In genomic region chr5:176818391-176819098, GRCh38 we compare ENCODE assay signal across 7 cellular contexts. TPM values are rescaled to one million over a fixed set of nuclear protein-coding genes. Genes with fewer than 3 reads are reported as not detected.
DNase-seq lines count a peak whose midpoint lies in the region; ATAC-seq lines count a peak whose summit lies in the region.

No MANE protein-coding gene starts in this region.

- H3K9me3 Mint-ChIP-seq in naive thymus-derived CD4-positive, alpha-beta T cell = peaks cover 0 to 2% (median 0%) of the 10 kb centered on the region in 11 donors

- DNase-seq in T-helper 2 cell (peak in 3 of 5 experiments; percentile 25 to 79 (median 61)), SIG-M5 treated with dmso at 0.1 percent for 504 hours (lab: John Stamatoyannopoulos, UW; ENCODE audit: unreplicated experiment) (no peak)
- DNase-seq in naive thymus-derived CD4-positive, alpha-beta T cell = peak in 1 of 9 donors; percentile 20

- no peak overlapping the region for H3K4me3 ChIP-seq in naive thymus-derived CD4-positive, alpha-beta T cell (ENCODE audit: low read length)

- peak overlapping the region; percentile 55 to 85 (median 68) for H3K4me3 Mint-ChIP-seq in naive thymus-derived CD4-positive, alpha-beta T cell

- no peak overlapping the region for H3K27ac ChIP-seq in naive thymus-derived CD4-positive, alpha-beta T cell (ENCODE audit: low read depth, low read length)

- CTCF ChIA-PET in naive thymus-derived CD4-positive, alpha-beta T cell (lab: Charles Lee) = no interaction called here

- H3K36me3 Mint-ChIP-seq in naive thymus-derived CD4-positive, alpha-beta T cell = no peaks in the 10 kb centered on the region

- H3K27me3 Mint-ChIP-seq in naive thymus-derived CD4-positive, alpha-beta T cell = peaks cover 58 to 81% (median 70%) of the 10 kb centered on the region in 5 donors

- H3K4me1 Mint-ChIP-seq in naive thymus-derived CD4-positive, alpha-beta T cell = peaks cover 7 to 14% (median 9%) of the 10 kb centered on the region in 7 donors

- POLR2A ChIA-PET in naive thymus-derived CD4-positive, alpha-beta T cell (lab: Charles Lee) = no interaction called here

- ATAC-seq in GM18511 (IDR thresholded peaks at IDR 0.05; ENCODE audit: unreplicated experiment) = peak; percentile 72
- peak; percentile 63 for ATAC-seq in GM21825 (IDR thresholded peaks at IDR 0.05; ENCODE audit: unreplicated experiment)
- peak; percentile 69 for ATAC-seq in naive thymus-derived CD4-positive, alpha-beta T cell
- no peak for ATAC-seq in GM18519 (IDR thresholded peaks at IDR 0.05; ENCODE audit: low FRiP score, unreplicated experiment)
- ATAC-seq in HG03045 (IDR thresholded peaks at IDR 0.05; ENCODE audit: unreplicated experiment) = no peak

- no peaks in the 10 kb centered on the region for H3K36me3 ChIP-seq in naive thymus-derived CD4-positive, alpha-beta T cell (ENCODE audit: control insufficient read depth in 2 of 3, insufficient read depth in 3 of 3, low read length in 3 of 3)

- intact Hi-C loops in naive thymus-derived CD4-positive, alpha-beta T cell (cut with micrococcal nuclease) = no loop called here

- no peaks in the 10 kb centered on the region for H3K9me3 ChIP-seq in naive thymus-derived CD4-positive, alpha-beta T cell (ENCODE audit: control insufficient read depth in 2 of 3, low read length in 3 of 3)

- no peaks in the 10 kb centered on the region for H3K27me3 ChIP-seq in naive thymus-derived CD4-positive, alpha-beta T cell (ENCODE audit: control insufficient read depth in 2 of 2, insufficient read depth in 2 of 2, low read length in 2 of 2)

- peaks cover 0 to 11% of the 10 kb centered on the region in 2 donors for H3K4me1 ChIP-seq in naive thymus-derived CD4-positive, alpha-beta T cell (ENCODE audit: control insufficient read depth in 2 of 2, insufficient read depth in 2 of 2, low read length in 2 of 2)

- H3K27ac Mint-ChIP-seq in naive thymus-derived CD4-positive, alpha-beta T cell = peak overlapping the region in 1 of 9 donors; percentile 72

RNA-seq across cellular contexts. Expression of gene UNC5A, which starts 8.2 kb away (rescaled TPM):
- not detected for total RNA-seq in naive thymus-derived CD4-positive, alpha-beta T cell
- not detected for polyA plus RNA-seq in naive thymus-derived CD4-positive, alpha-beta T cell

Comparison
In these comparisons a context has a peak if more than half of its experiments do, and no peak if none do; other contexts are left out.
1. ATAC-seq: peak in GM18511 (single experiment), GM21825 (single experiment) and naive thymus-derived CD4-positive, alpha-beta T cell (single experiment); none in GM18519 (single experiment) and HG03045 (single experiment).